ENCODE assay signal across 27 cellular contexts in genomic region chr18:72588339-72588738, GRCh38. TPM values are rescaled to one million over a fixed set of nuclear protein-coding genes. Genes with fewer than 3 reads are reported as not detected.
"Had no signal": no experiment of that assay in that cellular context is flagged by ENCODE, and none has a peak within 500 bp of the region (broad histone marks: within the 10 kb centered on the region; RNA-seq: fewer than 3 reads in every experiment).

No MANE protein-coding gene starts in this region.

- H3K9me3 Mint-ChIP-seq: type B pancreatic cell had no signal

- H3K4me3 ChIP-seq: left ventricle myocardium inferior, lung, mucosa of descending colon, ovary, right atrium auricular region, right lobe of liver, smooth muscle cell, stomach, suprapubic skin, tibial nerve, vagina had no signal

- DNase-seq: hypothalamus; immature natural killer cell; islet precursor cell; left ventricle myocardium inferior; midbrain; mucosa of descending colon; naive thymus-derived CD4-positive, alpha-beta T cell; ovary; right lobe of liver; stimulated activated CD4-positive, alpha-beta T cell treated with anti-CD3 and anti-CD28 coated beads, Interleukin-1b, Interleukin-23, amount 100 ng/mL, for 48 hours; stimulated activated CD4-positive, alpha-beta T cell treated with anti-CD3 and anti-CD28 coated beads, Interleukin-2, amount 100 ng/mL, for 48 hours; stimulated activated CD4-positive, alpha-beta T cell treated with anti-CD3 and anti-CD28 coated beads, Interleukin-4, amount 100 ng/mL, for 4 hours; stimulated activated CD8-positive, alpha-beta memory T cell treated with anti-CD3 and anti-CD28 coated beads, Interleukin-4, amount 100 ng/mL, for 48 hours; stimulated activated naive CD8-positive, alpha-beta T cell treated with anti-CD3 and anti-CD28 coated beads, Interleukin-15, Interleukin-2, amounts not matched to agents 100 U/mL and 50 U/mL, for 24 hours; stomach had no signal

- H3K27ac ChIP-seq: left ventricle myocardium inferior, ovary, right atrium auricular region, right lobe of liver, stomach, suprapubic skin, tibial nerve, vagina had no signal

- H3K27ac Mint-ChIP-seq: immature natural killer cell; naive thymus-derived CD4-positive, alpha-beta T cell; natural killer cell treated with Interleukin-12 subunit alpha and Interleukin-12 subunit beta and Interleukin-15 and Interleukin-18, amount 100 ng/mL, for 72 hours; progenitor cell of endocrine pancreas; stimulated activated memory B cell treated with anti-CD40 and anti-IgM and Interleukin-4, amounts not matched to agents 10 μg/mL and 1 μg/mL and 100 μg/mL, for 72 hours; type B pancreatic cell had no signal

- H3K4me1 Mint-ChIP-seq: immature natural killer cell; naive thymus-derived CD4-positive, alpha-beta T cell; stimulated activated memory B cell treated with anti-CD40 and anti-IgM and Interleukin-4, amounts not matched to agents 10 μg/mL and 1 μg/mL and 100 μg/mL, for 72 hours had no signal

- H3K27me3 Mint-ChIP-seq: naive thymus-derived CD4-positive, alpha-beta T cell; natural killer cell treated with Interleukin-12 subunit alpha and Interleukin-12 subunit beta and Interleukin-15 and Interleukin-18, amount 100 ng/mL, for 72 hours; stimulated activated memory B cell treated with anti-CD40 and anti-IgM and Interleukin-4, amounts not matched to agents 10 μg/mL and 1 μg/mL and 100 μg/mL, for 72 hours; type B pancreatic cell had no signal

- H3K36me3 Mint-ChIP-seq: immature natural killer cell; naive thymus-derived CD4-positive, alpha-beta T cell; natural killer cell treated with Interleukin-12 subunit alpha and Interleukin-12 subunit beta and Interleukin-15 and Interleukin-18, amount 100 ng/mL, for 72 hours; stimulated activated memory B cell treated with anti-CD40 and anti-IgM and Interleukin-4, amounts not matched to agents 10 μg/mL and 1 μg/mL and 100 μg/mL, for 72 hours; type B pancreatic cell had no signal

- ATAC-seq: mucosa of descending colon; naive thymus-derived CD4-positive, alpha-beta T cell; natural killer cell treated with Interleukin-12 subunit alpha and Interleukin-12 subunit beta and Interleukin-15 and Interleukin-18, amount 100 ng/mL, for 72 hours; right lobe of liver; stimulated activated memory B cell treated with anti-CD40 and anti-IgM and Interleukin-4, amounts not matched to agents 10 μg/mL and 1 μg/mL and 100 μg/mL, for 72 hours; stimulated activated naive CD8-positive, alpha-beta T cell treated with anti-CD3 and anti-CD28 coated beads, Interleukin-15, Interleukin-2, amounts not matched to agents 100 U/mL and 50 U/mL, for 24 hours had no signal

- H3K27me3 ChIP-seq: ovary, right atrium auricular region, right lobe of liver, stomach, suprapubic skin, tibial nerve, vagina had no signal

- H3K4me3 Mint-ChIP-seq: immature natural killer cell; naive thymus-derived CD4-positive, alpha-beta T cell; natural killer cell treated with Interleukin-12 subunit alpha and Interleukin-12 subunit beta and Interleukin-15 and Interleukin-18, amount 100 ng/mL, for 72 hours; stimulated activated memory B cell treated with anti-CD40 and anti-IgM and Interleukin-4, amounts not matched to agents 10 μg/mL and 1 μg/mL and 100 μg/mL, for 72 hours; type B pancreatic cell had no signal

RNA-seq across cellular contexts. Expression of gene CBLN2, which starts 44.2 kb away (rescaled TPM):
- total RNA-seq: left ventricle myocardium inferior; mesenteric fat pad; naive thymus-derived CD4-positive, alpha-beta T cell; natural killer cell treated with Interleukin-12 subunit alpha and Interleukin-12 subunit beta and Interleukin-15 and Interleukin-18, amount 100 ng/mL, for 72 hours; smooth muscle cell; ureter; vagina had no signal
